8 cellular contexts compared by ENCODE assay signal in genomic region chr2:201233192-201234166, GRCh38. TPM values are rescaled to one million over a fixed set of nuclear protein-coding genes. Genes with fewer than 3 reads are reported as not detected.
DNase-seq lines count a peak whose midpoint lies in the region; ATAC-seq and TF ChIP-seq lines count a peak whose summit lies in the region.

No MANE protein-coding gene starts in this region.

- peak; percentile 81 to 90 (median 88) for DNase-seq in CD8-positive, alpha-beta memory T cell
- DNase-seq in NCI-H774 (lab: John Stamatoyannopoulos, UW) (peak; percentile 85), uterus (peak; percentile 39 to 47)
- DNase-seq in activated CD8-positive, alpha-beta T cell treated with anti-CD3 and anti-CD28 coated beads, Interleukin-2, amount 10 ng/mL, durations not matched to agents 7 days and 5 days, result peak; percentile 94

- H3K4me1 ChIP-seq in CD8-positive, alpha-beta memory T cell (ENCODE audit: insufficient read depth, low read length), result peaks cover 61% of the 10 kb centered on the region
- H3K4me1 ChIP-seq in esophagus (ENCODE audit: control insufficient read depth in 2 of 2, insufficient read depth in 2 of 2, low read length in 1 of 2), result peaks cover 3% of the 10 kb centered on the region in 2 donors
- H3K4me1 ChIP-seq in parathyroid adenoma, result peaks cover 6% of the 10 kb centered on the region
- H3K4me1 ChIP-seq in uterus, result no peaks in the 10 kb centered on the region

- no peaks in the 10 kb centered on the region for H3K27me3 Mint-ChIP-seq in CD8-positive, alpha-beta memory T cell
- H3K27me3 Mint-ChIP-seq in activated CD8-positive, alpha-beta T cell treated with anti-CD3 and anti-CD28 coated beads, Interleukin-2, amount 10 ng/mL, durations not matched to agents 7 days and 5 days (ENCODE audit: low read depth), result no peaks in the 10 kb centered on the region

- no peaks in the 10 kb centered on the region for H3K27me3 ChIP-seq in CD8-positive, alpha-beta memory T cell (ENCODE audit: insufficient read depth, low read length, poor library complexity, severe bottlenecking)
- H3K27me3 ChIP-seq in esophagus (ENCODE audit: control insufficient read depth in 1 of 2, insufficient read depth in 2 of 2, low read length in 2 of 2) (no peaks in the 10 kb centered on the region), parathyroid adenoma (ENCODE audit: control insufficient read depth, insufficient read depth, low read length) (no peaks in the 10 kb centered on the region), uterus (no peaks in the 10 kb centered on the region)

- peak; percentile 18 to 35 for TF ChIP-seq POLR2A in uterus (IDR thresholded peaks at IDR 0.05)

- 37 to 45% methylated on average over 17 of the region's 17 CpGs for WGBS in esophagus, 2 donors

- ATAC-seq in GM19397 (IDR thresholded peaks at IDR 0.05; ENCODE audit: unreplicated experiment) (peak; percentile 87), HG03469 (IDR thresholded peaks at IDR 0.05; ENCODE audit: unreplicated experiment) (peak; percentile 83)
- peak; percentile 92 for ATAC-seq in activated CD8-positive, alpha-beta T cell treated with anti-CD3 and anti-CD28 coated beads, Interleukin-2, amount 10 ng/mL, durations not matched to agents 7 days and 5 days

- no peaks in the 10 kb centered on the region for H3K9me3 Mint-ChIP-seq in CD8-positive, alpha-beta memory T cell
- H3K9me3 Mint-ChIP-seq in activated CD8-positive, alpha-beta T cell treated with anti-CD3 and anti-CD28 coated beads, Interleukin-2, amount 10 ng/mL, durations not matched to agents 7 days and 5 days (ENCODE audit: insufficient read depth), result no peaks in the 10 kb centered on the region

- peaks cover 9 to 30% (median 10%) of the 10 kb centered on the region in 3 donors for H3K36me3 Mint-ChIP-seq in CD8-positive, alpha-beta memory T cell
- peaks cover 35% of the 10 kb centered on the region for H3K36me3 Mint-ChIP-seq in activated CD8-positive, alpha-beta T cell treated with anti-CD3 and anti-CD28 coated beads, Interleukin-2, amount 10 ng/mL, durations not matched to agents 7 days and 5 days (ENCODE audit: low read depth)

- CTCF ChIA-PET in CD8-positive, alpha-beta memory T cell (lab: Charles Lee), result interaction anchor here (0.6 to 4.5 kb wide), 32 partner anchors 12 to 520 kb away, joined by 3 to 185 read pairs (median 8); partner anchors contain the start of genes CASP10, CASP8, CFLAR and CLK1
- CTCF ChIA-PET in activated CD8-positive, alpha-beta T cell treated with anti-CD3 and anti-CD28 coated beads, Interleukin-2, amount 10 ng/mL, durations not matched to agents 7 days and 5 days (lab: Charles Lee), result interaction anchor here (0.8 to 4.6 kb wide), 35 partner anchors 9 to 520 kb away, joined by 3 to 455 read pairs (median 9); partner anchors contain the start of genes CASP10, CASP8, CFLAR and CLK1

- H3K27ac Mint-ChIP-seq in CD8-positive, alpha-beta memory T cell, result peak overlapping the region; percentile 88 to 99 (median 96)
- H3K27ac Mint-ChIP-seq in activated CD8-positive, alpha-beta T cell treated with anti-CD3 and anti-CD28 coated beads, Interleukin-2, amount 10 ng/mL, durations not matched to agents 7 days and 5 days, result peak overlapping the region; percentile 96

- peak overlapping the region; percentile 50 for H2AFZ ChIP-seq in parathyroid adenoma

- H3K4me2 ChIP-seq in parathyroid adenoma (ENCODE audit: low read length), result no peak overlapping the region

- H3K4me3 Mint-ChIP-seq in CD8-positive, alpha-beta memory T cell, result peak overlapping the region; percentile 94 to 99 (median 97)
- H3K4me3 Mint-ChIP-seq in activated CD8-positive, alpha-beta T cell treated with anti-CD3 and anti-CD28 coated beads, Interleukin-2, amount 10 ng/mL, durations not matched to agents 7 days and 5 days, result peak overlapping the region; percentile 98

- no peaks in the 10 kb centered on the region for H3K9me3 ChIP-seq in CD8-positive, alpha-beta memory T cell (ENCODE audit: low read length)
- H3K9me3 ChIP-seq in esophagus (ENCODE audit: control insufficient read depth in 2 of 2, insufficient read depth in 1 of 2, low read depth in 1 of 2, low read length in 1 of 2) (no peaks in the 10 kb centered on the region), parathyroid adenoma (ENCODE audit: control insufficient read depth, low read length) (no peaks in the 10 kb centered on the region), uterus (no peaks in the 10 kb centered on the region)

- intact Hi-C loops in uterus (cut with DNase I; ENCODE audit: low total_unique reads), result no loop called here

- TF ChIP-seq CTCF in parathyroid adenoma (IDR thresholded peaks at IDR 0.05) (no peak), uterus (IDR thresholded peaks at IDR 0.05) (no peak)

- H3K27ac ChIP-seq in CD8-positive, alpha-beta memory T cell (ENCODE audit: low read depth, low read length), result peak overlapping the region; percentile 80
- H3K27ac ChIP-seq in esophagus (ENCODE audit: low read depth in 2 of 2, low read length in 1 of 2) (peak overlapping the region; percentile 87 to 88), parathyroid adenoma (no peak overlapping the region), uterus (peak overlapping the region in 1 of 2 donors; percentile 66)

- peaks cover 56 to 65% (median 57%) of the 10 kb centered on the region in 3 donors for H3K4me1 Mint-ChIP-seq in CD8-positive, alpha-beta memory T cell
- H3K4me1 Mint-ChIP-seq in activated CD8-positive, alpha-beta T cell treated with anti-CD3 and anti-CD28 coated beads, Interleukin-2, amount 10 ng/mL, durations not matched to agents 7 days and 5 days (ENCODE audit: low read depth), result peaks cover 58% of the 10 kb centered on the region

- H3K79me2 ChIP-seq in parathyroid adenoma, result no peaks in the 10 kb centered on the region

- peak overlapping the region; percentile 81 for H3K4me3 ChIP-seq in CD8-positive, alpha-beta memory T cell (ENCODE audit: low read length)
- H3K4me3 ChIP-seq in esophagus (ENCODE audit: low read depth in 1 of 2, low read length in 2 of 2), result peak overlapping the region; percentile 57 to 77
- no peak overlapping the region for H3K4me3 ChIP-seq in parathyroid adenoma (ENCODE audit: low read depth, low read length)
- no peak overlapping the region for H3K4me3 ChIP-seq in uterus

- no peaks in the 10 kb centered on the region for H3K36me3 ChIP-seq in CD8-positive, alpha-beta memory T cell (ENCODE audit: insufficient read depth, low read length)
- H3K36me3 ChIP-seq in esophagus (ENCODE audit: control insufficient read depth in 2 of 2, insufficient read depth in 2 of 2, low read length in 1 of 2), result no peaks in the 10 kb centered on the region
- no peaks in the 10 kb centered on the region for H3K36me3 ChIP-seq in parathyroid adenoma (ENCODE audit: control insufficient read depth, insufficient read depth, low read length)
- H3K36me3 ChIP-seq in uterus, result no peaks in the 10 kb centered on the region

- POLR2A ChIA-PET in CD8-positive, alpha-beta memory T cell (lab: Charles Lee), result interaction anchor here (0.6 to 3.0 kb wide), 13 partner anchors 18 to 521 kb away, joined by 3 to 35 read pairs (median 5); partner anchors contain the start of genes CASP10, CASP8, CFLAR and CLK1
- POLR2A ChIA-PET in activated CD8-positive, alpha-beta T cell treated with anti-CD3 and anti-CD28 coated beads, Interleukin-2, amount 10 ng/mL, durations not matched to agents 7 days and 5 days (lab: Charles Lee), result interaction anchor here (0.6 to 7.1 kb wide), 33 partner anchors 13 to 1036 kb away, joined by 3 to 221 read pairs (median 4); partner anchors contain the start of genes ALS2, CASP10, CASP8 and CFLAR

- no peak overlapping the region for H3K9ac ChIP-seq in parathyroid adenoma

RNA-seq across cellular contexts. Expression of gene CASP8, which starts 26.9 kb away (rescaled TPM):
- 10 to 100 TPM; 48.1 to 55.5 TPM for total RNA-seq in CD8-positive, alpha-beta memory T cell
- polyA plus RNA-seq in CD8-positive, alpha-beta memory T cell, result 108 TPM
- 10 to 100 TPM; 62.7 to 63.2 TPM for total RNA-seq in activated CD8-positive, alpha-beta T cell treated with anti-CD3 and anti-CD28 coated beads, Interleukin-2, amount 10 ng/mL, durations not matched to agents 7 days and 5 days
- polyA plus RNA-seq in esophagus, result 10 to 100 TPM; 12.8 to 19.6 TPM
- 100 to 1,000 TPM in 1 of 4 donors, 10 to 100 TPM in 2, 1 to 10 TPM in 1; 2.6 to 111 (median 20.7) TPM for total RNA-seq in uterus

RNA-seq across cellular contexts. Expression of gene CASP10, which starts 50.5 kb away (rescaled TPM):
- 1 to 10 TPM; 6.7 to 7.3 TPM for total RNA-seq in CD8-positive, alpha-beta memory T cell
- polyA plus RNA-seq in CD8-positive, alpha-beta memory T cell, result 8.1 TPM
- total RNA-seq in activated CD8-positive, alpha-beta T cell treated with anti-CD3 and anti-CD28 coated beads, Interleukin-2, amount 10 ng/mL, durations not matched to agents 7 days and 5 days, result 10 to 100 TPM; 40.7 to 42.8 TPM
- polyA plus RNA-seq in esophagus, result 1 to 10 TPM; 5.2 to 8.7 TPM
- 10 to 100 TPM in 2 of 4 donors, 1 to 10 TPM in 2; 1.8 to 21.6 (median 11.7) TPM for total RNA-seq in uterus

Comparison
In these comparisons a context has a peak if more than half of its experiments do, and no peak if none do; other contexts are left out.
1. DNase-seq: peak in every context shown above with its lines; median percentile 94 in activated CD8-positive, alpha-beta T cell treated with anti-CD3 and anti-CD28 coated beads, Interleukin-2, amount 10 ng/mL, durations not matched to agents 7 days and 5 days; 88 in CD8-positive, alpha-beta memory T cell; 85 in NCI-H774; 43 in uterus.
2. H3K4me3 ChIP-seq: peak in CD8-positive, alpha-beta memory T cell (single experiment) and esophagus (2 of 2); none in parathyroid adenoma (single experiment) and uterus (0 of 2).
3. Peak in every context shown above with its lines, with median percentiles within 50 percentile points of each other: ATAC-seq.